In genomic region chr10:5563991-5564536, GRCh38 we compare ENCODE assay signal across 10 cellular contexts. TPM values are rescaled to one million over a fixed set of nuclear protein-coding genes. Genes with fewer than 3 reads are reported as not detected.
DNase-seq lines count a peak whose midpoint lies in the region; ATAC-seq and TF ChIP-seq lines count a peak whose summit lies in the region.
"Had no signal": no experiment of that assay in that cellular context is flagged by ENCODE, and none has a peak within 500 bp of the region (broad histone marks: within the 10 kb centered on the region; RNA-seq: fewer than 3 reads in every experiment).

No MANE protein-coding gene starts in this region.

- H3K27ac Mint-ChIP-seq in WTC11, result no peak overlapping the region; the same call in 1 of the 2 replicates

- H3K9me3 Mint-ChIP-seq in WTC11, result no peaks in the 10 kb centered on the region

- CTCF ChIA-PET in WTC11 (lab: Charles Lee), result no interaction called here

- peak; percentile 68 for ATAC-seq in esophagus mucosa
- no peak for ATAC-seq in WTC11
- no peak for ATAC-seq in HG03175 (IDR thresholded peaks at IDR 0.05; ENCODE audit: unreplicated experiment)

- H3K36me3 Mint-ChIP-seq in WTC11, result no peaks in the 10 kb centered on the region

- TF ChIP-seq CTCF in WTC11 (IDR thresholded peaks at IDR 0.05), result no peak

- H3K4me1 Mint-ChIP-seq in WTC11, result peaks cover 20% of the 10 kb centered on the region

- DNase-seq in HCEC 1CT (peak; percentile 28), HPDE6-E6E7 (ENCODE audit: extremely low spot score) (no peak), WTC11 (ENCODE audit: low spot score) (no peak), amygdala (lab: John Stamatoyannopoulos, UW) (no peak)
- DNase-seq in activated CD4-positive, alpha-beta T cell treated with anti-CD3 and anti-CD28 coated beads, Interleukin-2, amount 50 U/mL, for 48 hours, result peak; percentile 47 to 62
- DNase-seq in stimulated activated CD4-positive, alpha-beta T cell treated with anti-CD3 and anti-CD28 coated beads, Interleukin-1b, Interleukin-23, amount 100 ng/mL, for 4 hours (ENCODE audit: low read depth in 2 of 2), result peak; percentile 23 to 33
- DNase-seq: NCI-H524 treated with DMSO at 0.1 percent for 48 hours had no signal

- H3K27me3 Mint-ChIP-seq in WTC11 (ENCODE audit: low read depth), result peaks cover 2% of the 10 kb centered on the region; the same call in 1 of the 2 replicates

- no peak overlapping the region for H3K4me3 Mint-ChIP-seq in WTC11

- POLR2A ChIA-PET in WTC11 (lab: Charles Lee), result no interaction called here

TF ChIP-seq in WTC11, 78 proteins besides CTCF, POLR2A, EP300 and RAD21:
- TF ChIP-seq JUN (CRISPR knock-in tag; IDR thresholded peaks at IDR 0.05) (no peak), TEAD4 (CRISPR knock-in tag; IDR thresholded peaks at IDR 0.05) (no peak), ATF1 (CRISPR knock-in tag; IDR thresholded peaks at IDR 0.05) (no peak), TP53 (CRISPR knock-in tag; IDR thresholded peaks at IDR 0.05) (no peak), ESRRA (CRISPR knock-in tag; IDR thresholded peaks at IDR 0.05; ENCODE audit: borderline replicate concordance) (no peak), ZNF138 (CRISPR knock-in tag; conservative IDR thresholded peaks at IDR 0.05) (no peak), NR2C2 (CRISPR knock-in tag; IDR thresholded peaks at IDR 0.05) (no peak), CREB1 (CRISPR knock-in tag; IDR thresholded peaks at IDR 0.05) (no peak), HMGXB4 (CRISPR knock-in tag; IDR thresholded peaks at IDR 0.05) (no peak), EMX1 (CRISPR knock-in tag; IDR thresholded peaks at IDR 0.05) (no peak), ZNF121 (CRISPR knock-in tag; IDR thresholded peaks at IDR 0.05) (no peak), ZNF281 (CRISPR knock-in tag; IDR thresholded peaks at IDR 0.05) (no peak), NFATC4 (CRISPR knock-in tag; IDR thresholded peaks at IDR 0.05) (no peak), NR1H2 (CRISPR knock-in tag; IDR thresholded peaks at IDR 0.05) (no peak)

RNA-seq across cellular contexts. Expression of gene CALML3, which starts 39.3 kb away (rescaled TPM):
- 501 TPM for total RNA-seq in esophagus mucosa
- total RNA-seq in WTC11 (2021), result not detected in 3 replicates
- total RNA-seq: glomerular endothelial cell had no signal

Comparison
In these comparisons a context has a peak if more than half of its experiments do, and no peak if none do; other contexts are left out.
1. DNase-seq: peak in HCEC 1CT (single experiment), activated CD4-positive, alpha-beta T cell treated with anti-CD3 and anti-CD28 coated beads, Interleukin-2, amount 50 U/mL, for 48 hours (2 of 2) and stimulated activated CD4-positive, alpha-beta T cell treated with anti-CD3 and anti-CD28 coated beads, Interleukin-1b, Interleukin-23, amount 100 ng/mL, for 4 hours (2 of 2); none in HPDE6-E6E7 (single experiment), WTC11 (single experiment) and amygdala (0 of 56).
2. RNA of gene CALML3, which starts 39.3 kb away (total RNA-seq): 501 TPM in esophagus mucosa (single experiment); not detected in WTC11; every median in the first group is over 100 times any median in the second.